ENCODE assay signal across 1 cellular context in the genomic region with DNA sequence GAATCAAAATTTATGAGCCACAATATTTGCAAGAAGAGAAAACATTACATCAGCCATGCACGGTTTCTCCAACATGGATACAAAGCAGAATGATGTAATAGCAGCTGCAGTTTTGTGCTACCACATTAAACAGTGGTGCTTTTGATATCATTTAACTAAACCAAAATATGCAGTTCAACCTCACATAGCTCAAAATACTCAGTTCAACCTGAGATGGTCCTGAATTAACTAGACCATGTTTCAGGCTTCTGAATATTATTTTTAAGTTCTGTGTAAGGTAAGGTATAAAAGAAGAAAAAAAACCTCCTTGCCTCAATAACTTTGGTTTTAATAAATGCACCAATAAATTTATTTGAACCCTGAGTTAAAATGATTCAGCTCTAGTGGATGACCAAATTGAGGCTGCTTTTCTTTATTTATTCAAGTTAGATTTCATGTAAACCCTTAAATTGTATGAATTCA.
A peak's percentile ranks its signal among the peaks of the same experiment; 100 is the strongest.
TF ChIP-seq lines count a peak whose summit lies in the region.

No MANE protein-coding gene starts in this region.

TF ChIP-seq in HEK293, 187 proteins besides CTCF, POLR2A, EP300 and RAD21 (continued from another document and continues in another):
- TF ChIP-seq ZNF558 (tag by site-specific recombination; IDR thresholded peaks at IDR 0.05): no peak; the same call in 1 of the 2 replicates
- TF ChIP-seq GLI4 (tag by site-specific recombination; IDR thresholded peaks at IDR 0.05): no peak
- TF ChIP-seq ZNF768 (tag by site-specific recombination; IDR thresholded peaks at IDR 0.05): no peak
- TF ChIP-seq, protein P1, sequence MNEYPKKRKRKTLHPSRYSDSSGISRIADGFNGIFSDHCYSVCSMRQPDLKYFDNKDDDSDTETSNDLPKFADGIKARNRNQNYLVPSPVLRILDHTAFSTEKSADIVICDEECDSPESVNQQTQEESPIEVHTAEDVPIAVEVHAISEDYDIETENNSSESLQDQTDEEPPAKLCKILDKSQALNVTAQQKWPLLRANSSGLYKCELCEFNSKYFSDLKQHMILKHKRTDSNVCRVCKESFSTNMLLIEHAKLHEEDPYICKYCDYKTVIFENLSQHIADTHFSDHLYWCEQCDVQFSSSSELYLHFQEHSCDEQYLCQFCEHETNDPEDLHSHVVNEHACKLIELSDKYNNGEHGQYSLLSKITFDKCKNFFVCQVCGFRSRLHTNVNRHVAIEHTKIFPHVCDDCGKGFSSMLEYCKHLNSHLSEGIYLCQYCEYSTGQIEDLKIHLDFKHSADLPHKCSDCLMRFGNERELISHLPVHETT (tag by site-specific recombination; IDR thresholded peaks at IDR 0.05): no peak
- TF ChIP-seq YY2 (tag by site-specific recombination; IDR thresholded peaks at IDR 0.05): no peak
- no peak for TF ChIP-seq ZNF560 (tag by site-specific recombination; IDR thresholded peaks at IDR 0.05; ENCODE audit: borderline replicate concordance)
- TF ChIP-seq ZNF747 (tag by site-specific recombination; IDR thresholded peaks at IDR 0.05): no peak
- no peak for TF ChIP-seq GLIS1 (tag by site-specific recombination; IDR thresholded peaks at IDR 0.05)
- TF ChIP-seq, protein P2, sequence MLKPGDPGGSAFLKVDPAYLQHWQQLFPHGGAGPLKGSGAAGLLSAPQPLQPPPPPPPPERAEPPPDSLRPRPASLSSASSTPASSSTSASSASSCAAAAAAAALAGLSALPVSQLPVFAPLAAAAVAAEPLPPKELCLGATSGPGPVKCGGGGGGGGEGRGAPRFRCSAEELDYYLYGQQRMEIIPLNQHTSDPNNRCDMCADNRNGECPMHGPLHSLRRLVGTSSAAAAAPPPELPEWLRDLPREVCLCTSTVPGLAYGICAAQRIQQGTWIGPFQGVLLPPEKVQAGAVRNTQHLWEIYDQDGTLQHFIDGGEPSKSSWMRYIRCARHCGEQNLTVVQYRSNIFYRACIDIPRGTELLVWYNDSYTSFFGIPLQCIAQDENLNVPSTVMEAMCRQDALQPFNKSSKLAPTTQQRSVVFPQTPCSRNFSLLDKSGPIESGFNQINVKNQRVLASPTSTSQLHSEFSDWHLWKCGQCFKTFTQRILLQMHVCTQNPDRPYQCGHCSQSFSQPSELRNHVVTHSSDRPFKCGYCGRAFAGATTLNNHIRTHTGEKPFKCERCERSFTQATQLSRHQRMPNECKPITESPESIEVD (tag by site-specific recombination; IDR thresholded peaks at IDR 0.05): peak; percentile 78
- TF ChIP-seq, protein P3, sequence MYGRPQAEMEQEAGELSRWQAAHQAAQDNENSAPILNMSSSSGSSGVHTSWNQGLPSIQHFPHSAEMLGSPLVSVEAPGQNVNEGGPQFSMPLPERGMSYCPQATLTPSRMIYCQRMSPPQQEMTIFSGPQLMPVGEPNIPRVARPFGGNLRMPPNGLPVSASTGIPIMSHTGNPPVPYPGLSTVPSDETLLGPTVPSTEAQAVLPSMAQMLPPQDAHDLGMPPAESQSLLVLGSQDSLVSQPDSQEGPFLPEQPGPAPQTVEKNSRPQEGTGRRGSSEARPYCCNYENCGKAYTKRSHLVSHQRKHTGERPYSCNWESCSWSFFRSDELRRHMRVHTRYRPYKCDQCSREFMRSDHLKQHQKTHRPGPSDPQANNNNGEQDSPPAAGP (tag by site-specific recombination; IDR thresholded peaks at IDR 0.05): no peak
- TF ChIP-seq, protein P4, sequence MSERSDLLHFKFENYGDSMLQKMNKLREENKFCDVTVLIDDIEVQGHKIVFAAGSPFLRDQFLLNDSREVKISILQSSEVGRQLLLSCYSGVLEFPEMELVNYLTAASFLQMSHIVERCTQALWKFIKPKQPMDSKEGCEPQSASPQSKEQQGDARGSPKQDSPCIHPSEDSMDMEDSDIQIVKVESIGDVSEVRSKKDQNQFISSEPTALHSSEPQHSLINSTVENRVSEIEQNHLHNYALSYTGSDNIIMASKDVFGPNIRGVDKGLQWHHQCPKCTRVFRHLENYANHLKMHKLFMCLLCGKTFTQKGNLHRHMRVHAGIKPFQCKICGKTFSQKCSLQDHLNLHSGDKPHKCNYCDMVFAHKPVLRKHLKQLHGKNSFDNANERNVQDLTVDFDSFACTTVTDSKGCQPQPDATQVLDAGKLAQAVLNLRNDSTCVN (tag by site-specific recombination; optimal IDR thresholded peaks at IDR 0.05): no peak
- TF ChIP-seq, protein P5, sequence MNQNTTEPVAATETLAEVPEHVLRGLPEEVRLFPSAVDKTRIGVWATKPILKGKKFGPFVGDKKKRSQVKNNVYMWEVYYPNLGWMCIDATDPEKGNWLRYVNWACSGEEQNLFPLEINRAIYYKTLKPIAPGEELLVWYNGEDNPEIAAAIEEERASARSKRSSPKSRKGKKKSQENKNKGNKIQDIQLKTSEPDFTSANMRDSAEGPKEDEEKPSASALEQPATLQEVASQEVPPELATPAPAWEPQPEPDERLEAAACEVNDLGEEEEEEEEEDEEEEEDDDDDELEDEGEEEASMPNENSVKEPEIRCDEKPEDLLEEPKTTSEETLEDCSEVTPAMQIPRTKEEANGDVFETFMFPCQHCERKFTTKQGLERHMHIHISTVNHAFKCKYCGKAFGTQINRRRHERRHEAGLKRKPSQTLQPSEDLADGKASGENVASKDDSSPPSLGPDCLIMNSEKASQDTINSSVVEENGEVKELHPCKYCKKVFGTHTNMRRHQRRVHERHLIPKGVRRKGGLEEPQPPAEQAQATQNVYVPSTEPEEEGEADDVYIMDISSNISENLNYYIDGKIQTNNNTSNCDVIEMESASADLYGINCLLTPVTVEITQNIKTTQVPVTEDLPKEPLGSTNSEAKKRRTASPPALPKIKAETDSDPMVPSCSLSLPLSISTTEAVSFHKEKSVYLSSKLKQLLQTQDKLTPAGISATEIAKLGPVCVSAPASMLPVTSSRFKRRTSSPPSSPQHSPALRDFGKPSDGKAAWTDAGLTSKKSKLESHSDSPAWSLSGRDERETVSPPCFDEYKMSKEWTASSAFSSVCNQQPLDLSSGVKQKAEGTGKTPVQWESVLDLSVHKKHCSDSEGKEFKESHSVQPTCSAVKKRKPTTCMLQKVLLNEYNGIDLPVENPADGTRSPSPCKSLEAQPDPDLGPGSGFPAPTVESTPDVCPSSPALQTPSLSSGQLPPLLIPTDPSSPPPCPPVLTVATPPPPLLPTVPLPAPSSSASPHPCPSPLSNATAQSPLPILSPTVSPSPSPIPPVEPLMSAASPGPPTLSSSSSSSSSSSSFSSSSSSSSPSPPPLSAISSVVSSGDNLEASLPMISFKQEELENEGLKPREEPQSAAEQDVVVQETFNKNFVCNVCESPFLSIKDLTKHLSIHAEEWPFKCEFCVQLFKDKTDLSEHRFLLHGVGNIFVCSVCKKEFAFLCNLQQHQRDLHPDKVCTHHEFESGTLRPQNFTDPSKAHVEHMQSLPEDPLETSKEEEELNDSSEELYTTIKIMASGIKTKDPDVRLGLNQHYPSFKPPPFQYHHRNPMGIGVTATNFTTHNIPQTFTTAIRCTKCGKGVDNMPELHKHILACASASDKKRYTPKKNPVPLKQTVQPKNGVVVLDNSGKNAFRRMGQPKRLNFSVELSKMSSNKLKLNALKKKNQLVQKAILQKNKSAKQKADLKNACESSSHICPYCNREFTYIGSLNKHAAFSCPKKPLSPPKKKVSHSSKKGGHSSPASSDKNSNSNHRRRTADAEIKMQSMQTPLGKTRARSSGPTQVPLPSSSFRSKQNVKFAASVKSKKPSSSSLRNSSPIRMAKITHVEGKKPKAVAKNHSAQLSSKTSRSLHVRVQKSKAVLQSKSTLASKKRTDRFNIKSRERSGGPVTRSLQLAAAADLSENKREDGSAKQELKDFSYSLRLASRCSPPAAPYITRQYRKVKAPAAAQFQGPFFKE (tag by site-specific recombination; IDR thresholded peaks at IDR 0.05; ENCODE audit: borderline replicate concordance): no peak
- TF ChIP-seq KLF10 (tag by site-specific recombination; IDR thresholded peaks at IDR 0.05): no peak
- TF ChIP-seq ZFP37 (tag by site-specific recombination; IDR thresholded peaks at IDR 0.05): no peak
- TF ChIP-seq, protein P6, sequence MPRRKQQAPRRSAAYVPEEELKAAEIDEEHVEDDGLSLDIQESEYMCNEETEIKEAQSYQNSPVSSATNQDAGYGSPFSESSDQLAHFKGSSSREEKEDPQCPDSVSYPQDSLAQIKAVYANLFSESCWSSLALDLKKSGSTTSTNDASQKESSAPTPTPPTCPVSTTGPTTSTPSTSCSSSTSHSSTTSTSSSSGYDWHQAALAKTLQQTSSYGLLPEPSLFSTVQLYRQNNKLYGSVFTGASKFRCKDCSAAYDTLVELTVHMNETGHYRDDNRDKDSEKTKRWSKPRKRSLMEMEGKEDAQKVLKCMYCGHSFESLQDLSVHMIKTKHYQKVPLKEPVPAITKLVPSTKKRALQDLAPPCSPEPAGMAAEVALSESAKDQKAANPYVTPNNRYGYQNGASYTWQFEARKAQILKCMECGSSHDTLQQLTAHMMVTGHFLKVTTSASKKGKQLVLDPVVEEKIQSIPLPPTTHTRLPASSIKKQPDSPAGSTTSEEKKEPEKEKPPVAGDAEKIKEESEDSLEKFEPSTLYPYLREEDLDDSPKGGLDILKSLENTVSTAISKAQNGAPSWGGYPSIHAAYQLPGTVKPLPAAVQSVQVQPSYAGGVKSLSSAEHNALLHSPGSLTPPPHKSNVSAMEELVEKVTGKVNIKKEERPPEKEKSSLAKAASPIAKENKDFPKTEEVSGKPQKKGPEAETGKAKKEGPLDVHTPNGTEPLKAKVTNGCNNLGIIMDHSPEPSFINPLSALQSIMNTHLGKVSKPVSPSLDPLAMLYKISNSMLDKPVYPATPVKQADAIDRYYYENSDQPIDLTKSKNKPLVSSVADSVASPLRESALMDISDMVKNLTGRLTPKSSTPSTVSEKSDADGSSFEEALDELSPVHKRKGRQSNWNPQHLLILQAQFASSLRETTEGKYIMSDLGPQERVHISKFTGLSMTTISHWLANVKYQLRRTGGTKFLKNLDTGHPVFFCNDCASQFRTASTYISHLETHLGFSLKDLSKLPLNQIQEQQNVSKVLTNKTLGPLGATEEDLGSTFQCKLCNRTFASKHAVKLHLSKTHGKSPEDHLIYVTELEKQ (tag by site-specific recombination; IDR thresholded peaks at IDR 0.05; ENCODE audit: borderline replicate concordance): no peak
- TF ChIP-seq ZFP41 (tag by site-specific recombination; IDR thresholded peaks at IDR 0.05; ENCODE audit: borderline replicate concordance): no peak
- TF ChIP-seq ZNF202 (tag by site-specific recombination; IDR thresholded peaks at IDR 0.05; ENCODE audit: borderline replicate concordance): no peak
- TF ChIP-seq ZNF629 (tag by site-specific recombination; IDR thresholded peaks at IDR 0.05): peak; percentile 53; the same call in 1 of the 2 replicates
- TF ChIP-seq IKZF3 (tag by site-specific recombination; IDR thresholded peaks at IDR 0.05): peak; percentile 73
- TF ChIP-seq ZNF473 (tag by site-specific recombination; IDR thresholded peaks at IDR 0.05): no peak
- TF ChIP-seq ZNF433 (tag by site-specific recombination; IDR thresholded peaks at IDR 0.05; ENCODE audit: low read depth): no peak
- TF ChIP-seq KLF8 (tag by site-specific recombination; IDR thresholded peaks at IDR 0.05): no peak
- TF ChIP-seq SP2 (tag by site-specific recombination; IDR thresholded peaks at IDR 0.05): no peak
- TF ChIP-seq ZNF174 (tag by site-specific recombination; IDR thresholded peaks at IDR 0.05): no peak
- TF ChIP-seq ZBTB17 (tag by site-specific recombination; IDR thresholded peaks at IDR 0.05): peak; percentile 33; the same call in 1 of the 2 replicates
- no peak for TF ChIP-seq ZNF169 (tag by site-specific recombination; IDR thresholded peaks at IDR 0.05)
- peak; percentile 26; the same call in 1 of the 2 replicates for TF ChIP-seq ZNF335 (tag by site-specific recombination; conservative IDR thresholded peaks at IDR 0.05)
- TF ChIP-seq, protein P7, sequence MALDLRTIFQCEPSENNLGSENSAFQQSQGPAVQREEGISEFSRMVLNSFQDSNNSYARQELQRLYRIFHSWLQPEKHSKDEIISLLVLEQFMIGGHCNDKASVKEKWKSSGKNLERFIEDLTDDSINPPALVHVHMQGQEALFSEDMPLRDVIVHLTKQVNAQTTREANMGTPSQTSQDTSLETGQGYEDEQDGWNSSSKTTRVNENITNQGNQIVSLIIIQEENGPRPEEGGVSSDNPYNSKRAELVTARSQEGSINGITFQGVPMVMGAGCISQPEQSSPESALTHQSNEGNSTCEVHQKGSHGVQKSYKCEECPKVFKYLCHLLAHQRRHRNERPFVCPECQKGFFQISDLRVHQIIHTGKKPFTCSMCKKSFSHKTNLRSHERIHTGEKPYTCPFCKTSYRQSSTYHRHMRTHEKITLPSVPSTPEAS (tag by site-specific recombination; IDR thresholded peaks at IDR 0.05): no peak
- no peak for TF ChIP-seq ZNF621 (tag by site-specific recombination; IDR thresholded peaks at IDR 0.05)
- no peak for TF ChIP-seq MEIS1 (CRISPR knock-in tag; IDR thresholded peaks at IDR 0.05; ENCODE audit: borderline replicate concordance)
- no peak for TF ChIP-seq ZIC2 (tag by site-specific recombination; IDR thresholded peaks at IDR 0.05)
- TF ChIP-seq, protein P8, sequence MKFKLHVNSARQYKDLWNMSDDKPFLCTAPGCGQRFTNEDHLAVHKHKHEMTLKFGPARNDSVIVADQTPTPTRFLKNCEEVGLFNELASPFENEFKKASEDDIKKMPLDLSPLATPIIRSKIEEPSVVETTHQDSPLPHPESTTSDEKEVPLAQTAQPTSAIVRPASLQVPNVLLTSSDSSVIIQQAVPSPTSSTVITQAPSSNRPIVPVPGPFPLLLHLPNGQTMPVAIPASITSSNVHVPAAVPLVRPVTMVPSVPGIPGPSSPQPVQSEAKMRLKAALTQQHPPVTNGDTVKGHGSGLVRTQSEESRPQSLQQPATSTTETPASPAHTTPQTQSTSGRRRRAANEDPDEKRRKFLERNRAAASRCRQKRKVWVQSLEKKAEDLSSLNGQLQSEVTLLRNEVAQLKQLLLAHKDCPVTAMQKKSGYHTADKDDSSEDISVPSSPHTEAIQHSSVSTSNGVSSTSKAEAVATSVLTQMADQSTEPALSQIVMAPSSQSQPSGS (tag by site-specific recombination; IDR thresholded peaks at IDR 0.05; ENCODE audit: low read depth): peak; percentile 73
- TF ChIP-seq MYNN (tag by site-specific recombination; IDR thresholded peaks at IDR 0.05; ENCODE audit: borderline replicate concordance): no peak
- TF ChIP-seq ZNF133 (tag by site-specific recombination; IDR thresholded peaks at IDR 0.05): no peak
- TF ChIP-seq ZNF184 (tag by site-specific recombination; IDR thresholded peaks at IDR 0.05): no peak
